In the genomic region with DNA sequence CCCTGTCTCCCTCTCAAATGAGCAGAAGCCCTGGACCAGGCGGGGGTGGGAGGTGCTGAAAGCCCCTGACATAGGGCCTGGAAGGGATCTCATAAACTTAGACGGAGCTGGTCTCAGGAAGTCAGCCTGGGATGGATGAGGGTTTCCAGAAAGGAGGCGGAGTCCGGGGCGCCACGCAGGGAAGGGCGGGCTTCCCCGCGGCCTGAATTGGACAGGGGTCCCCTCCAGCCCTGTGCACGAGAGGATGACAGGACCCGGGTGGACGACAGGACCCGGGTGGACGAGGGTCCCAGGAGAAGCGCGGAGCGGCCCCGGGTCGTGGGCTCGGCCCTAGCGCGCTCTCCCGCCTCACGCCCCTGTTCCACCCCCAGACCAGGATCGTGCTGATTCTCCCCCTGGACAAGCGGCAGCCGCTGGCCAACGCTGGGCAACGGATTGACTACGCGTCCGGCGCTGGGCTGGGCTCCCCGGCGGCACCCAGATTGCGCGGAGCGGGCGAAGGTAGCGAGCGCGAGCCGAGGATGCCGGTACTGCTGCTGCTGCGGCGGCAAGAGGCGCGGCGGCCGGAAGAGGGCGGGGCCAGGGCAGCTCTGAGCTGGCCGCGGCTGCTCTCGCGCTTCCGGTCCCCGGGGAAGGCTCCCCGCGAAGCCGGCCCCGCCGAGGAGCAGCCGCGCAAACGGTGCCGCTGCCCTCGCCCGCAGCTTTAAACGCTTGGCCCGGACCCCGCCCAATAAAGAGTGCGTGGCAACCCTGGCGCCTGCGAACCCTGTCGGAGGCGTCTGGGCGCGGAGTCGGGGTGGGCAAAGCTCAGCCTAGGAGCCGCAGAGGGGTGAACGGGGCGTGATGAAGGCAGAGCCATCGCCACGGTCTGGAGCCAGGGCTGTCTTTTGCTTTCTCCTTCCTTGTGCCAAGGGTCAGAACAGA, we compare ENCODE assay signal across 8 cellular contexts. TPM values are rescaled to one million over a fixed set of nuclear protein-coding genes. Genes with fewer than 3 reads are reported as not detected.
DNase-seq lines count a peak whose midpoint lies in the region; ATAC-seq and TF ChIP-seq lines count a peak whose summit lies in the region.

No MANE protein-coding gene starts in this region.

- no peak for TF ChIP-seq CTCF in adrenal gland (IDR thresholded peaks at IDR 0.05)
- TF ChIP-seq CTCF in upper lobe of right lung (IDR thresholded peaks at IDR 0.05): no peak

- intact Hi-C loops in adrenal gland (cut with DNase I) (loop anchor here in 1 of 2 donors (5.0 kb wide), 1 partner anchor 211 kb away; no protein-coding TSS in a partner anchor), left cardiac atrium (cut with DNase I) (loop anchor here in 1 of 2 donors (10.0 kb wide), 1 partner anchor 179 kb away; no protein-coding TSS in a partner anchor), posterior vena cava (cut with DNase I) (no loop called here), upper lobe of right lung (cut with DNase I) (no loop called here)

- no peaks in the 10 kb centered on the region for H3K27me3 ChIP-seq in GM23248 (replicated peaks; ENCODE audit: insufficient read depth)
- no peaks in the 10 kb centered on the region for H3K27me3 ChIP-seq in adrenal gland
- H3K27me3 ChIP-seq in upper lobe of right lung: no peaks in the 10 kb centered on the region

- H3K9ac ChIP-seq in GM23248: peak overlapping the region; percentile 89

- WGBS in GM23248 (ENCODE audit: low coverage in 1 of 2, low lambda C conversion rate in 2 of 2, missing lambda C conversion rate in 2 of 2), 2 experiments: 0 to 2% methylated on average over 64 to 82 of the region's 84 CpGs
- WGBS in adrenal gland, 4 donors: 0 to 3% (median 1%) methylated on average over 1 to 84 of the region's 84 CpGs

- peak overlapping the region; percentile 82 for H2AFZ ChIP-seq in GM23248

- in situ Hi-C loops in GM23248 (cut with MboI): no loop called here

- peaks cover 14% of the 10 kb centered on the region for H3F3A ChIP-seq in GM23248 (ENCODE audit: insufficient read depth)

- H3K27ac ChIP-seq in GM23248 (peak overlapping the region; percentile 72), adrenal gland (peak overlapping the region in 4 of 5 donors; percentile 62 to 91 (median 78)), upper lobe of right lung (peak overlapping the region; percentile 89)

- H3K36me3 ChIP-seq in GM23248 (ENCODE audit: low read depth): no peaks in the 10 kb centered on the region
- H3K36me3 ChIP-seq in adrenal gland (replicated peaks in 1 of 2): peaks cover 0 to 19% of the 10 kb centered on the region in 2 donors
- peaks cover 14% of the 10 kb centered on the region for H3K36me3 ChIP-seq in upper lobe of right lung

- peak overlapping the region; percentile 75 for H3K4me2 ChIP-seq in GM23248 (ENCODE audit: unreplicated experiment)

- peak; percentile 57 to 58 for ATAC-seq in left cardiac atrium
- ATAC-seq in upper lobe of right lung: peak; percentile 76

- H4K20me1 ChIP-seq in GM23248 (ENCODE audit: insufficient read depth): no peaks in the 10 kb centered on the region

- no peaks in the 10 kb centered on the region for H3K9me3 ChIP-seq in GM23248 (ENCODE audit: low read depth)
- H3K9me3 ChIP-seq in adrenal gland (replicated peaks in 1 of 3): no peaks in the 10 kb centered on the region
- H3K9me3 ChIP-seq in upper lobe of right lung: no peaks in the 10 kb centered on the region

- H3K4me3 ChIP-seq in GM23248: peak overlapping the region; percentile 85
- peak overlapping the region; percentile 11 to 75 (median 39) for H3K4me3 ChIP-seq in adrenal gland
- H3K4me3 ChIP-seq in upper lobe of right lung: peak overlapping the region; percentile 82

- DNase-seq in DMS153 (lab: John Stamatoyannopoulos, UW) (peak; percentile 60), GM23248 (peak; percentile 91), NCI-H1092 treated with DMSO at 0.1 percent for 48 hours (lab: John Stamatoyannopoulos, UW) (peak; percentile 76), T-helper 1 cell (peak; percentile 72 to 92 (median 75)), adrenal gland (peak; percentile 76 to 86 (median 83)), left cardiac atrium (peak; percentile 90), posterior vena cava (ENCODE audit: low spot score) (peak; percentile 96), upper lobe of right lung (peak; percentile 95)

- peak; percentile 54 to 57 for TF ChIP-seq POLR2A in adrenal gland (IDR thresholded peaks at IDR 0.05)

- H3K9me2 ChIP-seq in GM23248 (ENCODE audit: insufficient read depth): no peaks in the 10 kb centered on the region

- H3K4me1 ChIP-seq in GM23248 (ENCODE audit: insufficient read depth): peaks cover 16% of the 10 kb centered on the region; the same call in 1 of the 2 replicates
- H3K4me1 ChIP-seq in adrenal gland (replicated peaks in 1 of 2): peaks cover 27 to 38% of the 10 kb centered on the region in 2 donors
- peaks cover 24% of the 10 kb centered on the region for H3K4me1 ChIP-seq in upper lobe of right lung

- 0 out of 2 replicates have a peak, but pooled peaks cover 6% of the 10 kb centered on the region for H3K79me2 ChIP-seq in GM23248 (ENCODE audit: insufficient read depth)

RNA-seq across cellular contexts. Expression of a gene that starts 1.3 kb away (rescaled TPM):
- total RNA-seq in GM23248 (2014; rRNA removed; shearing (Covaris generic)): 0.63 TPM in 1 of 2 replicates, not detected in the other
- polyA plus RNA-seq in GM23248 (2016; fragmentation: Nextera tagmentation; extraction: Ambion mirVana): 0.25 and 0.41 TPM in 2 replicates
- under 1 TPM in 2 of 8 donors, not detected in 6; 0.14 to 0.32 TPM for total RNA-seq in adrenal gland
- under 1 TPM in 2 of 3 donors, not detected in 1; 0.10 to 0.16 TPM for polyA plus RNA-seq in adrenal gland
- total RNA-seq in left cardiac atrium: under 1 TPM in 1 of 2 donors, not detected in 1; 0.29 TPM
- not detected for total RNA-seq in posterior vena cava
- total RNA-seq in upper lobe of right lung: 0.23 TPM

RNA-seq across cellular contexts. Expression of a gene that starts 3.3 kb away (rescaled TPM):
- total RNA-seq in GM23248 (2014; rRNA removed; shearing (Covaris generic)): 3.2 and 3.4 TPM in 2 replicates
- polyA plus RNA-seq in GM23248 (2016; fragmentation: Nextera tagmentation; extraction: Ambion mirVana) (1.5 and 1.7 TPM in 2 replicates), adrenal gland (under 1 TPM; 0.18 to 0.48 (median 0.47) TPM)
- total RNA-seq in adrenal gland (1 to 10 TPM in 4 of 8 donors, under 1 TPM in 4; 0.38 to 3.1 (median 0.93) TPM), left cardiac atrium (under 1 TPM; 0.47 to 0.81 TPM), posterior vena cava (1 to 10 TPM; 1.2 to 1.4 TPM), upper lobe of right lung (1.3 TPM)

RNA-seq across cellular contexts. Expression of a gene that starts 10.8 kb away (rescaled TPM):
- 27.1 and 27.3 TPM in 2 replicates for total RNA-seq in GM23248 (2014; rRNA removed; shearing (Covaris generic))
- 11.0 and 13.4 TPM in 2 replicates for polyA plus RNA-seq in GM23248 (2016; fragmentation: Nextera tagmentation; extraction: Ambion mirVana)
- 100 to 1,000 TPM in 7 of 8 donors, 10 to 100 TPM in 1; 91.5 to 187 (median 142) TPM for total RNA-seq in adrenal gland
- 100 to 1,000 TPM in 2 of 3 donors, 10 to 100 TPM in 1; 23.4 to 279 (median 174) TPM for polyA plus RNA-seq in adrenal gland
- 10 to 100 TPM; 47.4 to 59.9 TPM for total RNA-seq in left cardiac atrium
- total RNA-seq in posterior vena cava: 10 to 100 TPM; 25.5 to 36.6 TPM
- 56.2 TPM for total RNA-seq in upper lobe of right lung

RNA-seq across cellular contexts. Expression of a gene that starts 22.8 kb away (rescaled TPM):
- total RNA-seq in GM23248 (2014; rRNA removed; shearing (Covaris generic)): 9.0 and 12.9 TPM in 2 replicates
- polyA plus RNA-seq in GM23248 (2016; fragmentation: Nextera tagmentation; extraction: Ambion mirVana): 4.3 and 4.9 TPM in 2 replicates
- 1 to 10 TPM; 3.0 to 8.3 (median 5.7) TPM for total RNA-seq in adrenal gland
- 1 to 10 TPM; 4.6 to 6.8 (median 4.7) TPM for polyA plus RNA-seq in adrenal gland
- total RNA-seq in left cardiac atrium: 1 to 10 TPM; 1.6 to 3.7 TPM
- total RNA-seq in posterior vena cava: 1 to 10 TPM; 2.0 to 2.2 TPM
- total RNA-seq in upper lobe of right lung: 2.4 TPM

RNA-seq across cellular contexts. Expression of a gene that starts 56.7 kb away (rescaled TPM):
- 5.9 and 14.3 TPM in 2 replicates for total RNA-seq in GM23248 (2014; rRNA removed; shearing (Covaris generic))
- 14.1 and 16.4 TPM in 2 replicates for polyA plus RNA-seq in GM23248 (2016; fragmentation: Nextera tagmentation; extraction: Ambion mirVana)
- total RNA-seq in adrenal gland: 10 to 100 TPM; 11.9 to 47.4 (median 25.3) TPM
- polyA plus RNA-seq in adrenal gland: 10 to 100 TPM in 2 of 3 donors, 1 to 10 TPM in 1; 6.8 to 19.0 (median 16.3) TPM
- total RNA-seq in left cardiac atrium: 10 to 100 TPM in 1 of 2 donors, 1 to 10 TPM in 1; 6.7 to 12.6 TPM
- 1 to 10 TPM; 5.2 to 9.0 TPM for total RNA-seq in posterior vena cava
- total RNA-seq in upper lobe of right lung: 35.6 TPM

Comparison
In these comparisons a context has a peak if more than half of its experiments do, and no peak if none do; other contexts are left out.
1. Peak in every context shown above with its lines: DNase-seq, ATAC-seq, H3K4me3 ChIP-seq and H3K27ac ChIP-seq.